ENCODE assay signal across 19 cellular contexts in genomic region chr3:22007376-22007775, GRCh38.
"Had no signal": no experiment of that assay in that cellular context is flagged by ENCODE, and none has a peak within 500 bp of the region (broad histone marks: within the 10 kb centered on the region; RNA-seq: fewer than 3 reads in every experiment).

No MANE protein-coding gene starts in this region.

- H3K27ac ChIP-seq: esophagus muscularis mucosa, heart left ventricle, left lung, sigmoid colon had no signal

- H3K9me3 ChIP-seq: esophagus muscularis mucosa, sigmoid colon had no signal

- H3K27me3 Mint-ChIP-seq: activated CD4-positive, alpha-beta T cell treated with anti-CD3 and anti-CD28 coated beads, Interleukin-2, amount 10 ng/mL, durations not matched to agents 7 days and 5 days; type B pancreatic cell had no signal

- DNase-seq: activated CD4-positive, alpha-beta T cell treated with anti-CD3 and anti-CD28 coated beads, Interleukin-2, amount 10 ng/mL, durations not matched to agents 7 days and 5 days; activated naive CD4-positive, alpha-beta T cell treated with anti-CD3 and anti-CD28 coated beads, Interleukin-2, amount 50 U/mL, for 16 hours; activated T-cell treated with anti-CD3 and anti-CD28 coated beads for 4 hours; amniotic stem cell; foreskin melanocyte; heart left ventricle; islet precursor cell; left lung; sigmoid colon; stimulated activated CD4-positive, alpha-beta T cell treated with anti-CD3 and anti-CD28 coated beads, Interleukin-12 subunit alpha, Interleukin-12 subunit beta, amount 100 ng/mL, for 4 hours; stimulated activated CD4-positive, alpha-beta T cell treated with anti-CD3 and anti-CD28 coated beads, Interleukin-2, amount 100 ng/mL, for 48 hours; stimulated activated naive CD4-positive, alpha-beta T cell treated with Interleukin-2 at 50 U/mL for 16 hours; T-helper 1 cell had no signal

- H3K4me1 ChIP-seq: heart left ventricle, left lung, sigmoid colon had no signal

- H3K4me3 Mint-ChIP-seq: activated CD4-positive, alpha-beta T cell treated with anti-CD3 and anti-CD28 coated beads, Interleukin-2, amount 10 ng/mL, durations not matched to agents 7 days and 5 days; brain; type B pancreatic cell; WTC11 had no signal

- H3K9me3 Mint-ChIP-seq: type B pancreatic cell, WTC11 had no signal

- H3K36me3 ChIP-seq: esophagus muscularis mucosa, heart left ventricle, left lung, sigmoid colon had no signal

- H3K27me3 ChIP-seq: esophagus muscularis mucosa, heart left ventricle, left lung, sigmoid colon had no signal

- ATAC-seq: heart left ventricle, left lung, WTC11 had no signal

- H3K27ac Mint-ChIP-seq: activated CD4-positive, alpha-beta T cell treated with anti-CD3 and anti-CD28 coated beads, Interleukin-2, amount 10 ng/mL, durations not matched to agents 7 days and 5 days; activated T-helper 2 cell treated with anti-CD3 and anti-CD28 coated beads, Interferon-gamma antibody, Interleukin-2, Interleukin-4, amounts not matched to agents 10 μg/mL and 5 μg/mL and 100 μg/mL, durations not matched to agents 14 hours and 24 hours and 36 hours; brain; type B pancreatic cell; WTC11 had no signal

- FAIRE-seq: endometrium had no signal

- H3K4me3 ChIP-seq: esophagus muscularis mucosa, heart left ventricle, left lung, sigmoid colon had no signal

- H3K36me3 Mint-ChIP-seq: brain, type B pancreatic cell, WTC11 had no signal

- H3K4me1 Mint-ChIP-seq: activated CD4-positive, alpha-beta T cell treated with anti-CD3 and anti-CD28 coated beads, Interleukin-2, amount 10 ng/mL, durations not matched to agents 7 days and 5 days; brain; WTC11 had no signal
